24 cellular contexts compared by ENCODE assay signal in genomic region chr17:18953231-18953728, GRCh38. TPM values are rescaled to one million over a fixed set of nuclear protein-coding genes. Genes with fewer than 3 reads are reported as not detected.
"Had no signal": no experiment of that assay in that cellular context is flagged by ENCODE, and none has a peak within 500 bp of the region (broad histone marks: within the 10 kb centered on the region; RNA-seq: fewer than 3 reads in every experiment).

No MANE protein-coding gene starts in this region.

- H3K4me3 ChIP-seq: breast epithelium had no signal

- ATAC-seq: PC-3 had no signal

- H3K4me3 Mint-ChIP-seq: activated B cell treated with CpG ODN at 0.5 μM for 24 hours; activated CD4-positive, alpha-beta memory T cell treated with anti-CD3 and anti-CD28 coated beads for 36 hours; activated CD4-positive, alpha-beta T cell treated with anti-CD3 and anti-CD28 coated beads, Interleukin-2, amount 10 ng/mL, durations not matched to agents 24 days and 14 days; activated naive CD4-positive, alpha-beta T cell treated with anti-CD3 and anti-CD28 coated beads, Interleukin-2, amount 50 U/mL, for 24 hours; activated T-helper 1 cell treated with anti-CD3 and anti-CD28 coated beads, Interleukin-12 subunit alpha, Interleukin-12 subunit beta, Interleukin-2, Interleukin-4 antibody, amounts not matched to agents 30 ng/mL and 10 ng/mL and 1 ng/mL, durations not matched to agents 14 hours and 24 hours and 36 hours had no signal

- H3K4me1 ChIP-seq: breast epithelium had no signal

- H3K36me3 ChIP-seq: breast epithelium had no signal

- H3K36me3 Mint-ChIP-seq: activated CD4-positive, alpha-beta memory T cell treated with anti-CD3 and anti-CD28 coated beads for 36 hours; activated naive CD4-positive, alpha-beta T cell treated with anti-CD3 and anti-CD28 coated beads, Interleukin-2, amount 50 U/mL, for 24 hours had no signal

- H3K27me3 Mint-ChIP-seq: activated B cell treated with CpG ODN at 0.5 μM for 24 hours; activated CD4-positive, alpha-beta memory T cell treated with anti-CD3 and anti-CD28 coated beads for 36 hours; activated naive CD4-positive, alpha-beta T cell treated with anti-CD3 and anti-CD28 coated beads, Interleukin-2, amount 50 U/mL, for 24 hours had no signal

- H3K9me3 ChIP-seq: breast epithelium had no signal

- H3K27ac ChIP-seq: breast epithelium had no signal

- H3K9me3 Mint-ChIP-seq: activated B cell treated with CpG ODN at 0.5 μM for 24 hours; activated CD4-positive, alpha-beta memory T cell treated with anti-CD3 and anti-CD28 coated beads for 36 hours; activated CD4-positive, alpha-beta T cell treated with anti-CD3 and anti-CD28 coated beads, Interleukin-2, amount 10 ng/mL, durations not matched to agents 24 days and 14 days; activated naive CD4-positive, alpha-beta T cell treated with anti-CD3 and anti-CD28 coated beads, Interleukin-2, amount 50 U/mL, for 24 hours; activated T-helper 1 cell treated with anti-CD3 and anti-CD28 coated beads, Interleukin-12 subunit alpha, Interleukin-12 subunit beta, Interleukin-2, Interleukin-4 antibody, amounts not matched to agents 30 ng/mL and 10 ng/mL and 1 ng/mL, durations not matched to agents 14 hours and 24 hours and 36 hours; T-helper 1 cell treated with Interleukin-12 subunit alpha and Interleukin-12 subunit beta and Interleukin-4 antibody, amounts not matched to agents 30 μg/mL and 1 μg/mL, for 36 hours had no signal

- DNase-seq: activated B cell treated with CpG ODN at 0.5 μM for 24 hours; activated CD4-positive, alpha-beta memory T cell treated with anti-CD3 and anti-CD28 coated beads for 36 hours; activated CD4-positive, alpha-beta T cell treated with anti-CD3 and anti-CD28 coated beads for 1 hour; activated CD4-positive, alpha-beta T cell treated with anti-CD3 and anti-CD28 coated beads, Interleukin-2, amount 10 ng/mL, durations not matched to agents 24 days and 14 days; activated CD8-positive, alpha-beta memory T cell treated with anti-CD3 and anti-CD28 coated beads, Interleukin-2, amount 50 U/mL, for 4 hours; activated effector memory CD4-positive, alpha-beta T cell treated with Interleukin-2 at 50 U/mL for 16 hours; activated naive CD4-positive, alpha-beta T cell; activated T-cell treated with anti-CD3 and anti-CD28 coated beads, Interleukin-2, amount 50 U/mL, for 1 hour; caudate nucleus; Kasumi-1; KBM-7; NCI-H1105 treated with DMSO at 0.1 percent for 48 hours; NCI-H1436 treated with DMSO at 0.1 percent for 48 hours; NCI-H187; NCI-H2081; NCI-H510A treated with DMSO at 0.1 percent for 48 hours; NCI-H69; PC-3; SHP77 treated with DMSO at 0.1 percent for 48 hours had no signal

- H3K27ac Mint-ChIP-seq: activated B cell treated with CpG ODN at 0.5 μM for 24 hours; activated CD4-positive, alpha-beta memory T cell treated with anti-CD3 and anti-CD28 coated beads for 36 hours; activated CD4-positive, alpha-beta T cell treated with anti-CD3 and anti-CD28 coated beads, Interleukin-2, amount 10 ng/mL, durations not matched to agents 24 days and 14 days; activated T-helper 1 cell treated with anti-CD3 and anti-CD28 coated beads, Interleukin-12 subunit alpha, Interleukin-12 subunit beta, Interleukin-2, Interleukin-4 antibody, amounts not matched to agents 30 ng/mL and 10 ng/mL and 1 ng/mL, durations not matched to agents 14 hours and 24 hours and 36 hours; T-helper 1 cell treated with Interleukin-12 subunit alpha and Interleukin-12 subunit beta and Interleukin-4 antibody, amounts not matched to agents 30 μg/mL and 1 μg/mL, for 36 hours had no signal

RNA-seq across cellular contexts. Expression of gene SLC5A10, which starts 1.3 kb away (rescaled TPM):
- total RNA-seq: activated B cell treated with CpG ODN at 0.5 μM for 24 hours; activated CD4-positive, alpha-beta memory T cell treated with anti-CD3 and anti-CD28 coated beads for 36 hours; activated CD4-positive, alpha-beta T cell treated with anti-CD3 and anti-CD28 coated beads, Interleukin-2, amount 10 ng/mL, durations not matched to agents 24 days and 14 days; activated T-helper 1 cell treated with anti-CD3 and anti-CD28 coated beads, Interleukin-12 subunit alpha, Interleukin-12 subunit beta, Interleukin-2, Interleukin-4 antibody, amounts not matched to agents 30 ng/mL and 10 ng/mL and 1 ng/mL, durations not matched to agents 14 hours and 24 hours and 36 hours; aorta; PC-3 had no signal
